ENCODE assay signal across 8 cellular contexts in the genomic region with DNA sequence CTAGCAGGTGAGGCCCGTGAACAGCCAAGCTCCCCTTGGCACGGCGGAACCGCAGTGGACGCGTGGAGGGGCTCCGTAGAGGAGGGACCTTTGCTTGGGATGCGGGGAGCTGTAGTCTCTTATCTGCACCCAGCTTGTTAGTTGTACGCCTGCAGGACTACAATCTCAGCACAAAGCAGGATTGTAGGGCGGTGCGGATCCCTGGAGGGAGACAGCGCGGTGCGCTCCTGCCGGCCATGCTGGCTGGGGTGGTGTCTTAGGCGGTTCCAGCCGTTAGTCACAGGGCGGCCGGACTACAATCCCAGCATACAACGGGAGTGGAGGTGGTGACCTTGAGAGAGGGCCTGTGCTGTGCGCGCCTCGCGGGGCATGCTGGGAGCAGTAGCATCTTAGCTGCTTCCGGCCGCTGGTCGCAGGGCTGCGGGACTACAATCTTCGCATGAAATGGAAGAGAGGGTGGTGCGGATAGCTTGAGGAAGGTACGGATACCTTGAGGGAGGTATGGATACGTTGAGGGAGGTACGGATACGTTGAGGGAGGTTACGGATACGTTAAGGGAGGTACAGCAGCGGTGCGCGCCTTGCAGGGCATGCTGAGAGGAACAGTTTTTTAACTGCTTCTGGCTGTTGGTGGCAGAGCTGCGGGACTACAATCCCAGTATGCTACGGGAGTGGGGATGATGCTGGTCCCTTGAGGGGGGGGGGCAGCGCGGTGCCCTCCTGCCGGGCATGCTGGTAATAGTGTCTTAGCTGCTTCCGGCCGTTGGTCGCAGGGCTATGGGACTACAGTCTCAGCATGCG.
A peak's percentile ranks its signal among the peaks of the same experiment; 100 is the strongest.
DNase-seq lines count a peak whose midpoint lies in the region; ATAC-seq, FAIRE-seq and TF ChIP-seq lines count a peak whose summit lies in the region.

No MANE protein-coding gene starts in this region.

- no peaks in the 10 kb centered on the region for H4K20me1 ChIP-seq in endothelial cell of umbilical vein (replicated peaks; ENCODE audit: control insufficient read depth, extremely low read depth, insufficient read depth, low read length)

- CTCF ChIA-PET in endothelial cell of umbilical vein (lab: Charles Lee), result interaction anchor here (2.2 kb wide), 1 partner anchor 9 kb away, joined by 6 read pairs; no protein-coding TSS in a partner anchor

- ATAC-seq in GM21390 (IDR thresholded peaks at IDR 0.05; ENCODE audit: unreplicated experiment), result peak; percentile 88

- no peaks in the 10 kb centered on the region for H3K27me3 ChIP-seq in NT2/D1 (ENCODE audit: insufficient read depth, insufficient read length)
- no peaks in the 10 kb centered on the region for H3K27me3 ChIP-seq in endothelial cell of umbilical vein (ENCODE audit: control insufficient read depth in 2 of 2, insufficient read depth in 2 of 2, low read length in 2 of 2)

- H3K4me3 ChIP-seq in NT2/D1 (ENCODE audit: insufficient read length, low read depth) (peak overlapping the region; percentile 93), endothelial cell of umbilical vein (replicated peaks in 1 of 3; ENCODE audit: insufficient read depth in 1 of 3, low read depth in 1 of 3, low read length in 3 of 3) (peak overlapping the region; percentile 61 to 65 (median 61))

- H3K36me3 ChIP-seq in NT2/D1 (ENCODE audit: insufficient read depth, insufficient read length, low read length) (peaks cover 40% of the 10 kb centered on the region), endothelial cell of umbilical vein (ENCODE audit: control insufficient read depth in 2 of 2, extremely low read depth in 1 of 2, insufficient read depth in 2 of 2, low read length in 2 of 2) (no peaks in the 10 kb centered on the region)

- intact Hi-C loops in endothelial cell of umbilical vein (cut with micrococcal nuclease), result loop anchor here (5.0 kb wide), 1 partner anchor 538 kb away; no protein-coding TSS in a partner anchor

- H3K27ac ChIP-seq in endothelial cell of umbilical vein (ENCODE audit: insufficient read depth, low read depth, low read length), result peak overlapping the region; percentile 14

- no peak for TF ChIP-seq CTCF in endothelial cell of umbilical vein (IDR thresholded peaks at IDR 0.05; ENCODE audit: extremely low read depth in 1 of 2, insufficient read depth in 1 of 2, low read depth in 1 of 2, low read length in 2 of 2)

- peaks cover 2% of the 10 kb centered on the region for H3K4me1 ChIP-seq in NT2/D1 (ENCODE audit: insufficient read depth, insufficient read length)
- peaks cover 5% of the 10 kb centered on the region for H3K4me1 ChIP-seq in endothelial cell of umbilical vein (ENCODE audit: control insufficient read depth, extremely low read depth, insufficient read depth, low read length)

- DNase-seq in Caki2 (ENCODE audit: low read depth) (peak; percentile 93), HUDEP-2 (lab: John Stamatoyannopoulos, UW; ENCODE audit: unreplicated experiment in 76 of 76) (peak in 74 of 76 experiments; percentile 71 to 99 (median 90)), NT2/D1 (ENCODE audit: low read depth, low spot score) (peak; percentile 92), endothelial cell of umbilical vein (ENCODE audit: low read depth, low spot score) (peak; percentile 93), midbrain (lab: John Stamatoyannopoulos, UW) (peak; percentile 95)
- peak; percentile 91 for DNase-seq in activated CD8-positive, alpha-beta memory T cell treated with anti-CD3 and anti-CD28 coated beads, Interleukin-2, amount 50 U/mL, for 48 hours
- peak; percentile 83 to 87 for DNase-seq in stimulated activated CD8-positive, alpha-beta memory T cell treated with anti-CD3 and anti-CD28 coated beads, Interleukin-15, amount 100 ng/mL, for 48 hours (ENCODE audit: low read depth in 2 of 2)

- POLR2A ChIA-PET in endothelial cell of umbilical vein (lab: Charles Lee), result interaction anchor here (0.9 kb wide), 1 partner anchor 12 kb away, joined by 3 read pairs; no protein-coding TSS in a partner anchor

- dilution Hi-C loops in endothelial cell of umbilical vein (cut with MboI; ENCODE audit: extremely low pct_ligation_motif_present, low sequenced_read_pairs), result no loop called here

- H3K9ac ChIP-seq in NT2/D1 (ENCODE audit: insufficient read length, low read depth) (peak overlapping the region; percentile 98), endothelial cell of umbilical vein (replicated peaks; ENCODE audit: extremely low read depth, insufficient read depth, low read length) (peak overlapping the region; percentile 68)

- TSS peak; percentile 20 for BruUV-seq in endothelial cell of umbilical vein (replicated peaks; lab: Mats Ljungman, UMichigan)

- peak; percentile 94 for FAIRE-seq in endothelial cell of umbilical vein (lab: Jason Lieb, UNC)

- 0 out of 2 replicates have a peak, but pooled peaks cover 5% of the 10 kb centered on the region for H3K9me3 ChIP-seq in NT2/D1 (ENCODE audit: insufficient read depth, low read length)
- no peaks in the 10 kb centered on the region for H3K9me3 ChIP-seq in endothelial cell of umbilical vein (replicated peaks; ENCODE audit: control insufficient read depth, insufficient read depth, low read length)

- H3K79me2 ChIP-seq in endothelial cell of umbilical vein (ENCODE audit: control insufficient read depth, insufficient read depth, low read length), result peaks cover 36% of the 10 kb centered on the region

- H3K4me2 ChIP-seq in endothelial cell of umbilical vein (ENCODE audit: insufficient read depth, low read length), result peak overlapping the region; percentile 26

- in situ Hi-C loops in Caki2 (cut with HindIII; ENCODE audit: low pct_unique_long_range_greater_than_20kb, low sequenced_read_pairs), result no loop called here

- peak overlapping the region; percentile 72 for H2AFZ ChIP-seq in endothelial cell of umbilical vein (ENCODE audit: low read depth, low read length)

- no peak for TF ChIP-seq POLR2A in endothelial cell of umbilical vein (IDR thresholded peaks at IDR 0.05; ENCODE audit: low read depth, low read length)

- no peaks in the 10 kb centered on the region for H3K9me1 ChIP-seq in endothelial cell of umbilical vein (replicated peaks; ENCODE audit: control insufficient read depth, extremely low read depth, insufficient read depth, low read length)

TF ChIP-seq in endothelial cell of umbilical vein, 7 proteins besides CTCF, POLR2A, EP300 and RAD21:
- TF ChIP-seq, protein P1, sequence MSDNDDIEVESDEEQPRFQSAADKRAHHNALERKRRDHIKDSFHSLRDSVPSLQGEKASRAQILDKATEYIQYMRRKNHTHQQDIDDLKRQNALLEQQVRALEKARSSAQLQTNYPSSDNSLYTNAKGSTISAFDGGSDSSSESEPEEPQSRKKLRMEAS (IDR thresholded peaks at IDR 0.05; ENCODE audit: insufficient read depth, insufficient read length), result no peak
- no peak for TF ChIP-seq MYC (IDR thresholded peaks at IDR 0.05; ENCODE audit: low read depth, low read length)
- peak; percentile 5 for TF ChIP-seq FOS (IDR thresholded peaks at IDR 0.05; ENCODE audit: borderline replicate concordance, insufficient read depth, low read length)
- TF ChIP-seq EZH2 (IDR thresholded peaks at IDR 0.05; ENCODE audit: borderline replicate concordance, low read depth, low read length, severe bottlenecking), result no peak
- peak; percentile 14 for TF ChIP-seq POLR2AphosphoS5 (IDR thresholded peaks at IDR 0.05; ENCODE audit: insufficient read depth, low read depth, low read length)
- no peak for TF ChIP-seq JUN (IDR thresholded peaks at IDR 0.05; ENCODE audit: borderline replicate concordance, insufficient read depth, insufficient read length, low read depth)
- TF ChIP-seq GATA2 (IDR thresholded peaks at IDR 0.05; ENCODE audit: insufficient read depth, insufficient read length, low read depth, low read length), result no peak

Comparison
In these comparisons a context has a peak if more than half of its experiments do, and no peak if none do; other contexts are left out.
1. Peak in every context shown above with its lines: DNase-seq, ATAC-seq, H3K4me3 ChIP-seq and H3K27ac ChIP-seq.